In the genomic region with DNA sequence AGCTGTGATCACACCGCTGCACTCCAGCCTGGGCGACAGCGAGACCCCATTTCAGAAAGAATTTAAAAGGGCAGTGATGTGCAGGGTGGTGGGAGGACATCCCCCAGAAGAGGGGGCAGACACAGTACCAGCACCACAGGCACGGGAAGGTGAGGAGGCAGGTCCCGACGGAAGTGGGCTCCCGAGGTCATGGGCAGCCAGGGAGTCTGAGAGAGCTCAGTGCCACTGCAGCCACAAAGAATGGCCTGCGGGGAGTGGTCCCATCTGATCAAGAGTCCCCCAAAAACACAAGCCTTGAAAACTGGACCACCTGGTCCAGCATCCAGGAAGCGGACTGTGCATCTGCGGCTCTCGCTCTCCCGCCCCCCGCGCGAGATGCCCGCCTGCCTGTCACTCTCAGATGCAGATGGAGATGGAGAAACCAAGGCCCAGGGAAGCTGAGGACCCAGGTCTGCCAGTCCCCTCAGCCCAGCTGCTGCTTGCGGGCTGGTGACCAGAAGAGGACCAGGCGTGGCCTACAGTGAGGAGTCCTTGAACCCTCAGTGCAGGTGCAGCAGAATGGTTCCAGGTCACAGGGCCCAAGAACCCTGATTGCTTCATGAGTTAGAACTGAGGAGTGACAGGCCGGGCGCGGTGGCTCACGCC, we compare ENCODE assay signal across 19 cellular contexts. TPM values are rescaled to one million over a fixed set of nuclear protein-coding genes. Genes with fewer than 3 reads are reported as not detected.
DNase-seq lines count a peak whose midpoint lies in the region; ATAC-seq, FAIRE-seq and TF ChIP-seq lines count a peak whose summit lies in the region.
"Had no signal": no experiment of that assay in that cellular context is flagged by ENCODE, and none has a peak within 500 bp of the region (broad histone marks: within the 10 kb centered on the region; RNA-seq: fewer than 3 reads in every experiment).

No MANE protein-coding gene starts in this region.

- peaks cover 0 to 8% of the 10 kb centered on the region in 2 donors for H3K36me3 Mint-ChIP-seq in activated naive CD4-positive, alpha-beta T cell treated with anti-CD3 and anti-CD28 coated beads, Interleukin-2, amount 50 U/mL, for 72 hours
- peaks cover 6% of the 10 kb centered on the region for H3K36me3 Mint-ChIP-seq in endodermal cell (ENCODE audit: low read depth)
- peaks cover 21 to 24% of the 10 kb centered on the region in 2 donors for H3K36me3 Mint-ChIP-seq in stimulated activated naive B cell treated with anti-CD40 and anti-IgM and Interleukin-4, amounts not matched to agents 10 μg/mL and 1 μg/mL and 100 μg/mL, for 72 hours

- no peak overlapping the region for H3K4me3 ChIP-seq in endodermal cell (ENCODE audit: low read length)
- H3K4me3 ChIP-seq: breast epithelium, lung, pancreas had no signal

- FAIRE-seq in GM19239 (lab: Jason Lieb, UNC), result no peak
- FAIRE-seq: pancreas had no signal

- no peak overlapping the region for H3K4me3 Mint-ChIP-seq in endodermal cell
- no peak overlapping the region for H3K4me3 Mint-ChIP-seq in stimulated activated naive B cell treated with anti-CD40 and anti-IgM and Interleukin-4, amounts not matched to agents 10 μg/mL and 1 μg/mL and 100 μg/mL, for 72 hours

- no peak for ATAC-seq in activated naive CD4-positive, alpha-beta T cell treated with anti-CD3 and anti-CD28 coated beads, Interleukin-2, amount 50 U/mL, for 72 hours
- no peak for ATAC-seq in stimulated activated naive B cell treated with anti-CD40 and anti-IgM and Interleukin-4, amounts not matched to agents 10 μg/mL and 1 μg/mL and 100 μg/mL, for 72 hours (replicated peaks)
- ATAC-seq: pancreas had no signal

- peaks cover 7% of the 10 kb centered on the region for H3K4me1 ChIP-seq in endodermal cell (ENCODE audit: control insufficient read depth, insufficient read depth, low read length)

- peaks cover 8% of the 10 kb centered on the region for H3K36me3 ChIP-seq in endodermal cell (ENCODE audit: control insufficient read depth, insufficient read depth, low read length)
- H3K36me3 ChIP-seq: breast epithelium had no signal

- peak overlapping the region; percentile 84 to 87 for H3K27ac Mint-ChIP-seq in activated naive CD4-positive, alpha-beta T cell treated with anti-CD3 and anti-CD28 coated beads, Interleukin-2, amount 50 U/mL, for 72 hours
- peak overlapping the region; percentile 48 for H3K27ac Mint-ChIP-seq in endodermal cell
- peak overlapping the region; percentile 80 for H3K27ac Mint-ChIP-seq in stimulated activated naive B cell treated with anti-CD40 and anti-IgM and Interleukin-4, amounts not matched to agents 10 μg/mL and 1 μg/mL and 100 μg/mL, for 72 hours

- no peak overlapping the region for H3K9ac ChIP-seq in endodermal cell (ENCODE audit: extremely low read depth, low read length, poor library complexity, severe bottlenecking)

- H3K9me3 Mint-ChIP-seq in activated naive CD4-positive, alpha-beta T cell treated with anti-CD3 and anti-CD28 coated beads, Interleukin-2, amount 50 U/mL, for 72 hours, result no peaks in the 10 kb centered on the region
- H3K9me3 Mint-ChIP-seq in endodermal cell, result no peaks in the 10 kb centered on the region
- H3K9me3 Mint-ChIP-seq in stimulated activated naive B cell treated with anti-CD40 and anti-IgM and Interleukin-4, amounts not matched to agents 10 μg/mL and 1 μg/mL and 100 μg/mL, for 72 hours, result no peaks in the 10 kb centered on the region

- no peaks in the 10 kb centered on the region for H3K9me3 ChIP-seq in endodermal cell (ENCODE audit: control insufficient read depth, low read length)
- H3K9me3 ChIP-seq: breast epithelium, pancreas had no signal

- DNase-seq in activated naive CD4-positive, alpha-beta T cell treated with anti-CD3 and anti-CD28 coated beads, Interleukin-2, amount 50 U/mL, for 72 hours (ENCODE audit: low spot score in 2 of 2), result no peak
- no peak for DNase-seq in activated naive CD4-positive, alpha-beta T cell (lab: John Stamatoyannopoulos, UW)
- DNase-seq in endodermal cell, result no peak
- DNase-seq in stimulated activated naive B cell treated with anti-CD40 and anti-IgM and Interleukin-4, amounts not matched to agents 10 μg/mL and 1 μg/mL and 100 μg/mL, for 72 hours, result no peak
- DNase-seq in GM19239 (ENCODE audit: insufficient read length, low spot score), result no peak
- no peak for DNase-seq in islet precursor cell
- no peak for DNase-seq in GM13976 (ENCODE audit: low spot score)
- DNase-seq: activated CD4-positive, alpha-beta T cell treated with anti-CD3 and anti-CD28 coated beads for 48 hours; MV-4-11; NCI-H1694; SHP77 treated with DMSO at 0.1 percent for 48 hours had no signal

- H3K27me3 ChIP-seq in endodermal cell (ENCODE audit: control insufficient read depth, insufficient read depth, low read length, poor library complexity, severe bottlenecking), result no peaks in the 10 kb centered on the region
- H3K27me3 ChIP-seq: breast epithelium, pancreas had no signal

- in situ Hi-C loops in GM13976 (cut with MboI; ENCODE audit: low sequenced_read_pairs, unreplicated experiment), result no loop called here

- H3K4me1 Mint-ChIP-seq in endodermal cell, result peaks cover 7% of the 10 kb centered on the region
- peaks cover 21 to 42% of the 10 kb centered on the region in 2 donors for H3K4me1 Mint-ChIP-seq in stimulated activated naive B cell treated with anti-CD40 and anti-IgM and Interleukin-4, amounts not matched to agents 10 μg/mL and 1 μg/mL and 100 μg/mL, for 72 hours

- no peak overlapping the region for H3K27ac ChIP-seq in endodermal cell (ENCODE audit: low read depth, low read length)
- H3K27ac ChIP-seq: breast epithelium, pancreas had no signal

- TF ChIP-seq CTCF in endodermal cell (conservative IDR thresholded peaks at IDR 0.05) (no peak), GM13976 (IDR thresholded peaks at IDR 0.05; ENCODE audit: borderline replicate concordance, control extremely low read depth, extremely low read depth, insufficient read depth, missing control alignments) (no peak)

- WGBS in endodermal cell (ENCODE audit: insufficient coverage in 1 of 2, insufficient read length in 1 of 2), 2 experiments, result 94 to 95% methylated on average over 21 to 22 of the region's 22 CpGs

- H3K27me3 Mint-ChIP-seq in endodermal cell (ENCODE audit: insufficient read depth), result no peaks in the 10 kb centered on the region
- no peaks in the 10 kb centered on the region for H3K27me3 Mint-ChIP-seq in stimulated activated naive B cell treated with anti-CD40 and anti-IgM and Interleukin-4, amounts not matched to agents 10 μg/mL and 1 μg/mL and 100 μg/mL, for 72 hours

TF ChIP-seq in PFSK-1, 5 proteins besides CTCF, POLR2A, EP300 and RAD21:
- 0 out of 2 replicates have a peak, but pooled peaks have one; percentile 5 for TF ChIP-seq POLR2AphosphoS5 (IDR thresholded peaks at IDR 0.05; ENCODE audit: low read depth, low read length)
- TF ChIP-seq TAF1 (IDR thresholded peaks at IDR 0.05; ENCODE audit: borderline replicate concordance, insufficient read depth, low read length), result no peak

RNA-seq across cellular contexts. Expression of gene CAPN15, which starts 4.3 kb away (rescaled TPM):
- 10 to 100 TPM; 55.5 to 76.5 TPM for total RNA-seq in activated naive CD4-positive, alpha-beta T cell treated with anti-CD3 and anti-CD28 coated beads, Interleukin-2, amount 50 U/mL, for 72 hours
- 125 TPM for polyA plus RNA-seq in PFSK-1 (2012; ENCODE audit: insufficient read length, low read depth)
- 10 to 100 TPM; 55.3 to 76.1 TPM for total RNA-seq in endodermal cell
- 23.1 TPM for polyA plus RNA-seq in endodermal cell (2013, experiment 1 of 2)
- polyA plus RNA-seq in endodermal cell (2013, experiment 2 of 2), result 20.1 TPM

RNA-seq across cellular contexts. Expression of gene PRR35, which starts 37.0 kb away (rescaled TPM):
- not detected for total RNA-seq in activated naive CD4-positive, alpha-beta T cell treated with anti-CD3 and anti-CD28 coated beads, Interleukin-2, amount 50 U/mL, for 72 hours
- polyA plus RNA-seq in PFSK-1 (2012; ENCODE audit: insufficient read length, low read depth), result not detected
- total RNA-seq in endodermal cell, result under 1 TPM; 0.29 to 0.62 TPM
- polyA plus RNA-seq in endodermal cell (2013, experiment 1 of 2), result 0.18 TPM
- 0.12 TPM for polyA plus RNA-seq in endodermal cell (2013, experiment 2 of 2)
- total RNA-seq: breast epithelium, dermis microvascular lymphatic vessel endothelial cell, epithelial cell of proximal tubule, H4, HT-29, lung had no signal
- polyA plus RNA-seq: lung had no signal

RNA-seq across cellular contexts. Expression of gene NHLRC4, which starts 43.6 kb away (rescaled TPM):
- total RNA-seq in activated naive CD4-positive, alpha-beta T cell treated with anti-CD3 and anti-CD28 coated beads, Interleukin-2, amount 50 U/mL, for 72 hours, result 1 to 10 TPM in 1 of 2 donors, under 1 TPM in 1; 0.59 to 1.8 TPM
- 0.51 TPM for polyA plus RNA-seq in PFSK-1 (2012; ENCODE audit: insufficient read length, low read depth)
- 1 to 10 TPM; 1.1 TPM for total RNA-seq in endodermal cell
- 0.78 TPM for polyA plus RNA-seq in endodermal cell (2013, experiment 1 of 2)
- polyA plus RNA-seq in endodermal cell (2013, experiment 2 of 2), result 0.87 TPM

RNA-seq across cellular contexts. Expression of gene PIGQ, which starts 46.5 kb away (rescaled TPM):
- 10 to 100 TPM; 21.9 to 24.2 TPM for total RNA-seq in activated naive CD4-positive, alpha-beta T cell treated with anti-CD3 and anti-CD28 coated beads, Interleukin-2, amount 50 U/mL, for 72 hours
- polyA plus RNA-seq in PFSK-1 (2012; ENCODE audit: insufficient read length, low read depth), result 30.7 TPM
- 100 to 1,000 TPM; 128 to 129 TPM for total RNA-seq in endodermal cell
- polyA plus RNA-seq in endodermal cell (2013, experiment 1 of 2), result 61.9 TPM
- 52.5 TPM for polyA plus RNA-seq in endodermal cell (2013, experiment 2 of 2)
